8 cellular contexts compared by ENCODE assay signal in genomic region chr1:8985915-8986813, GRCh38. TPM values are rescaled to one million over a fixed set of nuclear protein-coding genes. Genes with fewer than 3 reads are reported as not detected.
A peak's percentile ranks its signal among the peaks of the same experiment; 100 is the strongest.
DNase-seq lines count a peak whose midpoint lies in the region; ATAC-seq, FAIRE-seq and TF ChIP-seq lines count a peak whose summit lies in the region.

No MANE protein-coding gene starts in this region.

- peak overlapping the region in 1 of 2 donors; percentile 66 for H3K27ac ChIP-seq in aorta (ENCODE audit: low read depth in 1 of 2, low read length in 2 of 2)

- intact Hi-C loops in lower leg skin (cut with DNase I; ENCODE audit: low total_unique reads) (loop anchor here (5.0 to 10.0 kb wide), 2 partner anchors 69 to 131 kb away; no protein-coding TSS in a partner anchor), aorta (cut with DNase I) (loop anchor here (5.0 kb wide), 4 partner anchors 69 to 129 kb away; no protein-coding TSS in a partner anchor)

- peaks cover 0 to 1% of the 10 kb centered on the region in 2 donors for H3K4me1 ChIP-seq in aorta (ENCODE audit: control insufficient read depth in 1 of 2, insufficient read depth in 2 of 2, low read length in 2 of 2)

- no peaks in the 10 kb centered on the region for H3K27me3 ChIP-seq in bronchial epithelial cell (ENCODE audit: control insufficient read depth, insufficient read depth, low read length)
- H3K27me3 ChIP-seq in aorta (ENCODE audit: control insufficient read depth in 1 of 2, insufficient read depth in 2 of 2, low read length in 1 of 2): no peaks in the 10 kb centered on the region

- TF ChIP-seq CTCF in bronchial epithelial cell (IDR thresholded peaks at IDR 0.05; ENCODE audit: insufficient read depth, low read length, severe bottlenecking) (no peak), lower leg skin (IDR thresholded peaks at IDR 0.05) (no peak)

- peak; percentile 93 for FAIRE-seq in bronchial epithelial cell (lab: Jason Lieb, UNC)

- H3K4me3 ChIP-seq in bronchial epithelial cell (ENCODE audit: low read depth, low read length) (no peak overlapping the region), lower leg skin (ENCODE audit: low read depth, poor library complexity, severe bottlenecking) (no peak overlapping the region), aorta (ENCODE audit: low read length in 2 of 2) (no peak overlapping the region)

- TF ChIP-seq POLR2A in lower leg skin (IDR thresholded peaks at IDR 0.05): no peak

- DNase-seq in AG08396 (ENCODE audit: low spot score) (peak; percentile 87), M059J (ENCODE audit: low read depth) (peak; percentile 99), bronchial epithelial cell (ENCODE audit: low read depth) (peak; percentile 95), lower leg skin (ENCODE audit: low spot score in 2 of 2) (peak; percentile 82 to 94), aorta (peak; percentile 92 to 94), NCI-H1417 treated with DMSO at 0.1 percent for 48 hours (lab: John Stamatoyannopoulos, UW) (no peak), GF-D8 (lab: John Stamatoyannopoulos, UW) (no peak)

- WGBS in lower leg skin, 2 donors: 48 to 53% methylated on average over 14 of the region's 14 CpGs
- 34 to 35% methylated on average over 14 of the region's 14 CpGs for WGBS in aorta, 2 donors

- ATAC-seq in aorta (ENCODE audit: low FRiP score) (peak; percentile 71), HG02763 (IDR thresholded peaks at IDR 0.05; ENCODE audit: unreplicated experiment) (no peak)

- H3K36me3 ChIP-seq in bronchial epithelial cell (ENCODE audit: control insufficient read depth, insufficient read depth, low read length) (no peaks in the 10 kb centered on the region), aorta (ENCODE audit: control insufficient read depth in 1 of 2, insufficient read depth in 2 of 2, low read length in 1 of 2) (no peaks in the 10 kb centered on the region)

- no peaks in the 10 kb centered on the region for H3K9me3 ChIP-seq in aorta (ENCODE audit: control insufficient read depth, low read length)

RNA-seq across cellular contexts. Expression of gene SLC2A7, which starts 40.1 kb away (rescaled TPM):
- not detected in 2 replicates for total RNA-seq in M059J (2014; rRNA removed; shearing (Covaris generic))
- not detected in 2 replicates for total RNA-seq in bronchial epithelial cell
- not detected for total RNA-seq in lower leg skin
- not detected for total RNA-seq in aorta
- polyA plus RNA-seq in aorta: not detected

RNA-seq across cellular contexts. Expression of gene CA6, which starts 40.5 kb away (rescaled TPM):
- not detected in 2 replicates for total RNA-seq in M059J (2014; rRNA removed; shearing (Covaris generic))
- not detected in 2 replicates for total RNA-seq in bronchial epithelial cell
- 10 to 100 TPM; 17.4 to 38.0 (median 26.6) TPM for total RNA-seq in lower leg skin
- total RNA-seq in aorta: not detected
- polyA plus RNA-seq in aorta: not detected

Comparison
In these comparisons a context has a peak if more than half of its experiments do, and no peak if none do; other contexts are left out.
1. DNase-seq: peak in AG08396 (single experiment), M059J (single experiment), bronchial epithelial cell (single experiment), lower leg skin (2 of 2) and aorta (2 of 2); none in NCI-H1417 treated with DMSO at 0.1 percent for 48 hours (single experiment) and GF-D8 (single experiment).
2. RNA of gene CA6, which starts 40.5 kb away (total RNA-seq): 17.4 to 38.0 TPM in lower leg skin; not detected in M059J, not detected in bronchial epithelial cell and not detected in aorta; every median in the first group is over 10 times any median in the second.